16 cellular contexts compared by ENCODE assay signal in genomic region chr5:150077060-150077459, GRCh38. TPM values are rescaled to one million over a fixed set of nuclear protein-coding genes. Genes with fewer than 3 reads are reported as not detected.
DNase-seq lines count a peak whose midpoint lies in the region; ATAC-seq and TF ChIP-seq lines count a peak whose summit lies in the region.
"Had no signal": no experiment of that assay in that cellular context is flagged by ENCODE, and none has a peak within 500 bp of the region (broad histone marks: within the 10 kb centered on the region; RNA-seq: fewer than 3 reads in every experiment).

No MANE protein-coding gene starts in this region.

- no peak overlapping the region for H3K27ac Mint-ChIP-seq in activated T-cell treated with anti-CD3 and anti-CD28 coated beads, Interleukin-2, amount 50 U/mL, for 24 hours
- no peak overlapping the region for H3K27ac Mint-ChIP-seq in type B pancreatic cell

- no peak overlapping the region for H3K27ac ChIP-seq in HEK293 (ENCODE audit: extremely low read depth, low read depth, low read length)
- H3K27ac ChIP-seq: HL-60 had no signal

- H3K4me1 Mint-ChIP-seq in activated T-cell treated with anti-CD3 and anti-CD28 coated beads, Interleukin-2, amount 50 U/mL, for 24 hours (ENCODE audit: low read depth), result peaks cover 4% of the 10 kb centered on the region
- H3K4me1 Mint-ChIP-seq in activated T-cell treated with anti-CD3 and anti-CD28 coated beads, Interleukin-2, amount 50 U/mL, for 4 hours (ENCODE audit: low read depth), result no peaks in the 10 kb centered on the region
- peaks cover 18% of the 10 kb centered on the region for H3K4me1 Mint-ChIP-seq in type B pancreatic cell (ENCODE audit: unreplicated experiment)

- H3K4me3 Mint-ChIP-seq in activated T-cell treated with anti-CD3 and anti-CD28 coated beads, Interleukin-2, amount 50 U/mL, for 24 hours, result no peak overlapping the region
- H3K4me3 Mint-ChIP-seq in activated T-cell treated with anti-CD3 and anti-CD28 coated beads, Interleukin-2, amount 50 U/mL, for 4 hours, result no peak overlapping the region
- H3K4me3 Mint-ChIP-seq in type B pancreatic cell, result no peak overlapping the region

- peak; percentile 5 for DNase-seq in activated T-cell treated with anti-CD3 and anti-CD28 coated beads, Interleukin-2, amount 50 U/mL, for 24 hours
- DNase-seq in activated T-cell treated with anti-CD3 and anti-CD28 coated beads, Interleukin-2, amount 50 U/mL, for 4 hours, result no peak
- DNase-seq in islet precursor cell (peak; percentile 33), type B pancreatic cell (ENCODE audit: extremely low spot score, unreplicated experiment) (peak; percentile 29), T-helper 9 cell (no peak)
- DNase-seq: COR-L47, DMS153, NCI-H1105 treated with DMSO at 0.1 percent for 48 hours, NCI-H187 treated with DMSO at 0.1 percent for 48 hours, NCI-H526 treated with DMSO at 0.1 percent for 48 hours, SIG-M5 had no signal

- no peaks in the 10 kb centered on the region for H3K9me3 Mint-ChIP-seq in activated T-cell treated with anti-CD3 and anti-CD28 coated beads, Interleukin-2, amount 50 U/mL, for 24 hours
- no peaks in the 10 kb centered on the region for H3K9me3 Mint-ChIP-seq in activated T-cell treated with anti-CD3 and anti-CD28 coated beads, Interleukin-2, amount 50 U/mL, for 4 hours
- no peaks in the 10 kb centered on the region for H3K9me3 Mint-ChIP-seq in type B pancreatic cell

- no peaks in the 10 kb centered on the region for H3K4me1 ChIP-seq in HEK293 (ENCODE audit: control insufficient read depth, insufficient read depth, low read length)

- no peak overlapping the region for H3K4me3 ChIP-seq in HEK293 (ENCODE audit: low read depth, low read length)

- TF ChIP-seq CTCF in HEK293 (tag by site-specific recombination; IDR thresholded peaks at IDR 0.05) (no peak), type B pancreatic cell (conservative IDR thresholded peaks at IDR 0.05) (no peak)

- no peaks in the 10 kb centered on the region for H3K36me3 Mint-ChIP-seq in activated T-cell treated with anti-CD3 and anti-CD28 coated beads, Interleukin-2, amount 50 U/mL, for 24 hours (ENCODE audit: low read depth)
- H3K36me3 Mint-ChIP-seq in activated T-cell treated with anti-CD3 and anti-CD28 coated beads, Interleukin-2, amount 50 U/mL, for 4 hours (ENCODE audit: insufficient read depth), result no peaks in the 10 kb centered on the region
- H3K36me3 Mint-ChIP-seq in type B pancreatic cell, result no peaks in the 10 kb centered on the region

- CTCF ChIA-PET in HEK293 (lab: Yijun Ruan, JAX), result no interaction called here

- no peaks in the 10 kb centered on the region for H3K9me3 ChIP-seq in HEK293 (ENCODE audit: control insufficient read depth, insufficient read depth, low read depth, low read length)

- no peaks in the 10 kb centered on the region for H3K36me3 ChIP-seq in HEK293 (ENCODE audit: control insufficient read depth in 2 of 2, insufficient read depth in 1 of 2, low read length in 2 of 2)

- ATAC-seq in activated T-cell treated with anti-CD3 and anti-CD28 coated beads, Interleukin-2, amount 50 U/mL, for 4 hours, result no peak
- ATAC-seq in GM18511 (IDR thresholded peaks at IDR 0.05; ENCODE audit: unreplicated experiment) (no peak), HG02870 (IDR thresholded peaks at IDR 0.05; ENCODE audit: unreplicated experiment) (no peak)

- POLR2A ChIA-PET in HEK293 (lab: Yijun Ruan, JAX), result no interaction called here

- H3K27me3 Mint-ChIP-seq in activated T-cell treated with anti-CD3 and anti-CD28 coated beads, Interleukin-2, amount 50 U/mL, for 24 hours, result peaks cover 5% of the 10 kb centered on the region
- H3K27me3 Mint-ChIP-seq in activated T-cell treated with anti-CD3 and anti-CD28 coated beads, Interleukin-2, amount 50 U/mL, for 4 hours (ENCODE audit: low read depth), result peaks cover 11% of the 10 kb centered on the region
- H3K27me3 Mint-ChIP-seq in type B pancreatic cell, result peaks cover 14% of the 10 kb centered on the region

TF ChIP-seq in HEK293, 187 proteins besides CTCF, POLR2A, EP300 and RAD21:
- TF ChIP-seq ZSCAN16 (tag by site-specific recombination; IDR thresholded peaks at IDR 0.05), result no peak
- peak; percentile 68 for TF ChIP-seq ZIC2 (tag by site-specific recombination; IDR thresholded peaks at IDR 0.05)
TF ChIP-seq in HEK293: peak in this region for 1.

RNA-seq across cellular contexts. Expression of gene CSF1R, which starts 9.3 kb away (rescaled TPM):
- total RNA-seq in activated T-cell treated with anti-CD3 and anti-CD28 coated beads, Interleukin-2, amount 50 U/mL, for 4 hours, result under 1 TPM; 0.10 to 0.46 (median 0.26) TPM
- 1.6 and 4.0 TPM in 2 replicates for total RNA-seq in type B pancreatic cell (ENCODE audit: low replicate concordance)
- total RNA-seq: A673 had no signal

Comparison
In these comparisons a context has a peak if more than half of its experiments do, and no peak if none do; other contexts are left out.
1. DNase-seq: peak in activated T-cell treated with anti-CD3 and anti-CD28 coated beads, Interleukin-2, amount 50 U/mL, for 24 hours (single experiment), islet precursor cell (single experiment) and type B pancreatic cell (single experiment); none in activated T-cell treated with anti-CD3 and anti-CD28 coated beads, Interleukin-2, amount 50 U/mL, for 4 hours (single experiment) and T-helper 9 cell (single experiment).